In the genomic region with DNA sequence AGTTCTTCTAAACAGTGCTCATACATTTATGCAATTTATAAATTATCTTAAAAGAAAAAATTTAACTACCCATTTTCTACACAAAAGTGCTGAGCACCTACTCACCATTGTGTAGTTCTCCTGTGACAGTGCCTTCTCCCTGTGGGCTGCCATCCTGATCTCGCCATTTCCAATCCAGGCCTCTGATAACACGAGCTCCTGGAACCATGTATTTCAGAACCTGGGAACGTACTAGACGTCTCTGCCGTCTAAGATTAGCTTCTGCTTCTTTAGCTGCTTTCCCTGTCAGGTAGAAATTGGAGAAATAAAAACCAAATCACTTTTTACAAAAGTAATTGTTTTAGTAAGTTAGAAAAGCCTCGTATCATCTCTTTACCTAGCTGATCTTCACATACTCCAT, we compare ENCODE assay signal across 1 cellular context.
TF ChIP-seq lines count a peak whose summit lies in the region.

No MANE protein-coding gene starts in this region.

TF ChIP-seq in HepG2, 621 proteins besides CTCF, POLR2A, EP300 and RAD21 (continued from another document):
- no peak for TF ChIP-seq PRDM15 (CRISPR knock-in tag; IDR thresholded peaks at IDR 0.05)
